ENCODE assay signal across 1 cellular context in the genomic region with DNA sequence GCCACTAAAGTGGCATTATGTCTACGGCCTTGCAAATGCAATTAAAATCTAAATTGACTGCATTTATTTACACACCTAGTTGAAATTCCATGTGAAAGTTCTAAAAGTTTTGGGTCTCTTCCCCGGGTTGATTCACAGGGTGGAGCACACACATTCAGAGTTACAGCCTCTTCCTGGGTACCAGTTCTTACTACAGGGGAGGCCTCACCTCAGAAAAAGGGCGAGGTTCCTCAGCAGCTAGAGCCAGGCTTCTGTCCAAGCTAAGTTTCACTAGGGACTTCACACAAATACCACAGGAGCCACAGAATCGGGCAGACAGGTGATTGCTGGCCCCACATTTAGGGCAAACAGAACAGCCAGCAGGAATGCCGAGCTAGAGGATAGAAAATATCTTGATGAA.
TF ChIP-seq lines count a peak whose summit lies in the region.

No MANE protein-coding gene starts in this region.

TF ChIP-seq in GM12878, 131 proteins besides CTCF, POLR2A, EP300 and RAD21:
- no peak for TF ChIP-seq ZSCAN29 (IDR thresholded peaks at IDR 0.05)
- no peak for TF ChIP-seq IKZF2 (IDR thresholded peaks at IDR 0.05)
- TF ChIP-seq KLF5 (IDR thresholded peaks at IDR 0.05; ENCODE audit: partially characterized antibody), result no peak
- TF ChIP-seq SMAD5 (IDR thresholded peaks at IDR 0.05; ENCODE audit: low read depth), result no peak
- 0 out of 2 replicates have a peak, but pooled peaks have one; percentile 22 for TF ChIP-seq RUNX3 (IDR thresholded peaks at IDR 0.05; ENCODE audit: low read length)
- no peak for TF ChIP-seq ZNF24 (IDR thresholded peaks at IDR 0.05)
- TF ChIP-seq, protein P1, sequence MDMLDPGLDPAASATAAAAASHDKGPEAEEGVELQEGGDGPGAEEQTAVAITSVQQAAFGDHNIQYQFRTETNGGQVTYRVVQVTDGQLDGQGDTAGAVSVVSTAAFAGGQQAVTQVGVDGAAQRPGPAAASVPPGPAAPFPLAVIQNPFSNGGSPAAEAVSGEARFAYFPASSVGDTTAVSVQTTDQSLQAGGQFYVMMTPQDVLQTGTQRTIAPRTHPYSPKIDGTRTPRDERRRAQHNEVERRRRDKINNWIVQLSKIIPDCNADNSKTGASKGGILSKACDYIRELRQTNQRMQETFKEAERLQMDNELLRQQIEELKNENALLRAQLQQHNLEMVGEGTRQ (IDR thresholded peaks at IDR 0.05; ENCODE audit: borderline replicate concordance, low read depth, low read length), result no peak
- TF ChIP-seq MXI1 (IDR thresholded peaks at IDR 0.05; ENCODE audit: low read depth, low read length), result no peak
